Comparison of ENCODE assay signal across 8 cellular contexts in the genomic region with DNA sequence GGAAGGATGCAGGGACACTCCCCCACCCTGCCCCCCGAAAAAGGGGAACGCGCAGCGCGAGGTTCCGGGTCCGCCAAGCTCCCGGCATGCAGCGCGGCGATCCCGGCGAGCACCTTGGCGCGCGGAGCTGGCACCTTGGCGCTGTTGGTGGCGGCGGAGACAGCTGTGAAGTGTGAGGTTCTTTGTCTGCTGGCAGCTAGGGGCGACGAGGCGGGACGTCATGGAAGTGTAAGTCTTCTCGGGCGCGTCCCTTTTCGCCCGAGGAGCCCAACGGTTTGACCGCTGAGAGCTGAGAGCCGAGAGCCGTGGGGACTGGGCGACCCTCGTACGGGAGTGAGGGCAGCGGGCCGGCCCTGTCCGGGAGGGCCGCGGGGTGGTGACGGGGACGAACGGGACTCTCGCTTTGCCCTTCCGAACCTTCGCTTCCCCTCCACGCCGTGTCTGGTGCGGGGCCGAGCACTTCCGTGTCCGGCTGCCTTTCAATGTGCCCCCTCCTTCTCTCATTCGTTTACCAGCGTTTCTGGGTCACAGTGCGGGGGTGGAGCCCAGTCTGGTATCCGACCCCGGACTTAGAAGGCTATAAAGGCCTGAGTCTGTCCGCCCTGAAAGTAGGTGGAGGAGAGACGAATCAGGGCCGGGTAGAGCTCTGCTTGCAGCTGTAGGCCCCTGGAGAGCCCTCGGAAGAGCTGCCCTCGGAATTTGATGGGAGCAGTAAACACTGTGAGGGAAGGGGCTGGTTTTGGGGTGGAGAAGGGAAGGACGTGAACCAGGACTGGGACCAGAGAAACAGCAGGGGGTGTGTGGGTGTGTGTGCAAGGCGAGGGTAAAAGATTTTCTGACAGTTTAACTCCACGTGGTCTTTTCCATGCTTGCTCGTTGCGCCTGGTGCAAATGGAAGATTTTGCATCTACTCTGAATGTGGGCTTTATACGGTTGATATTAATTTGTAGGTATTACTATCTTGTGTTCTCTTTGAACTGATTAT. TPM values are rescaled to one million over a fixed set of nuclear protein-coding genes. Genes with fewer than 3 reads are reported as not detected.
A peak's percentile ranks its signal among the peaks of the same experiment; 100 is the strongest.
DNase-seq lines count a peak whose midpoint lies in the region; ATAC-seq and TF ChIP-seq lines count a peak whose summit lies in the region.

Gene CRCP (plus strand): TSS at position 105 of the 985 bp plus-strand sequence. CDS start 116 bp downstream, at position 221.

- WGBS in heart left ventricle, 4 donors, result 0 to 1% (median 1%) methylated on average over 39 to 68 of the region's 68 CpGs
- WGBS in upper lobe of left lung, 2 donors, result 1 to 2% methylated on average over 39 to 66 of the region's 68 CpGs

- H3K27me3 Mint-ChIP-seq in activated naive CD8-positive, alpha-beta T cell treated with anti-CD3 and anti-CD28 coated beads, Interleukin-2, amount 50 U/mL, for 24 hours, result no peaks in the 10 kb centered on the region

- peak; percentile 50 for DNase-seq in NCI-H1048 (lab: John Stamatoyannopoulos, UW)
- DNase-seq in SW480 (ENCODE audit: low spot score), result peak; percentile 81
- DNase-seq in activated naive CD8-positive, alpha-beta T cell treated with anti-CD3 and anti-CD28 coated beads, Interleukin-2, amount 50 U/mL, for 24 hours, result peak; percentile 88
- peak; percentile 83 to 92 (median 87) for DNase-seq in heart left ventricle
- peak; percentile 94 for DNase-seq in posterior vena cava (ENCODE audit: low spot score)
- DNase-seq in upper lobe of left lung, result peak; percentile 85 to 96

- H3K27me3 ChIP-seq in heart left ventricle, result no peaks in the 10 kb centered on the region
- no peaks in the 10 kb centered on the region for H3K27me3 ChIP-seq in upper lobe of left lung

- TF ChIP-seq POLR2A in heart left ventricle (IDR thresholded peaks at IDR 0.05) (peak in 1 of 2 donors; percentile 54), upper lobe of left lung (IDR thresholded peaks at IDR 0.05) (peak in 2 of 4 donors; percentile 69 to 77)

- H3K9me3 Mint-ChIP-seq in activated naive CD8-positive, alpha-beta T cell treated with anti-CD3 and anti-CD28 coated beads, Interleukin-2, amount 50 U/mL, for 24 hours, result no peaks in the 10 kb centered on the region

- H3K4me3 ChIP-seq in heart left ventricle, result peak within 1 kb of the TSS; percentile 76 to 99 (median 94)
- peak within 1 kb of the TSS; percentile 67 to 96 (median 92) for H3K4me3 ChIP-seq in upper lobe of left lung

- H3K36me3 Mint-ChIP-seq in activated naive CD8-positive, alpha-beta T cell treated with anti-CD3 and anti-CD28 coated beads, Interleukin-2, amount 50 U/mL, for 24 hours (ENCODE audit: low read depth), result peaks cover 33% of the 10 kb centered on the region

- peak; percentile 82 for ATAC-seq in HG02588 (IDR thresholded peaks at IDR 0.05; ENCODE audit: unreplicated experiment)
- ATAC-seq in activated naive CD8-positive, alpha-beta T cell treated with anti-CD3 and anti-CD28 coated beads, Interleukin-2, amount 50 U/mL, for 24 hours, result peak; percentile 80
- peak; percentile 88 to 95 (median 94) for ATAC-seq in heart left ventricle
- peak; percentile 94 to 97 for ATAC-seq in upper lobe of left lung (ENCODE audit: low FRiP score in 2 of 2)

- no peaks in the 10 kb centered on the region for H3K9me3 ChIP-seq in heart left ventricle
- no peaks in the 10 kb centered on the region for H3K9me3 ChIP-seq in upper lobe of left lung

- peaks cover 0 to 53% (median 29%) of the 10 kb centered on the region in 12 donors for H3K4me1 ChIP-seq in heart left ventricle
- H3K4me1 ChIP-seq in upper lobe of left lung, result peaks cover 30 to 41% (median 34%) of the 10 kb centered on the region in 4 donors

- peak in 1 of 4 donors; percentile 16 for TF ChIP-seq EP300 in upper lobe of left lung (IDR thresholded peaks at IDR 0.05)

- H3K4me1 Mint-ChIP-seq in activated naive CD8-positive, alpha-beta T cell treated with anti-CD3 and anti-CD28 coated beads, Interleukin-2, amount 50 U/mL, for 24 hours, result peaks cover 57% of the 10 kb centered on the region

- TF ChIP-seq CTCF in GM12873 (IDR thresholded peaks at IDR 0.05; ENCODE audit: insufficient read depth, low read depth, low read length, missing control alignments) (peak; percentile 54), heart left ventricle (IDR thresholded peaks at IDR 0.05) (peak in 8 of 12 donors; percentile 7 to 40 (median 23)), upper lobe of left lung (IDR thresholded peaks at IDR 0.05) (peak in 3 of 6 experiments; percentile 15 to 38 (median 29))

- H3K4me3 Mint-ChIP-seq in activated naive CD8-positive, alpha-beta T cell treated with anti-CD3 and anti-CD28 coated beads, Interleukin-2, amount 50 U/mL, for 24 hours, result peak within 1 kb of the TSS; percentile 100

- intact Hi-C loops in heart left ventricle (cut with DNase I) (loop anchor here in 3 of 10 donors (2.0 to 10.0 kb wide), 3 partner anchors 38 to 80 kb away; partner anchors contain the start of gene ASL (in 1 of the 3)), posterior vena cava (cut with DNase I) (no loop called here)

- H3K36me3 ChIP-seq in heart left ventricle (peaks cover 0 to 9% (median 0%) of the 10 kb centered on the region in 9 donors), upper lobe of left lung (peaks cover 0 to 3% (median 0%) of the 10 kb centered on the region in 4 donors)

- H3K27ac Mint-ChIP-seq in activated naive CD8-positive, alpha-beta T cell treated with anti-CD3 and anti-CD28 coated beads, Interleukin-2, amount 50 U/mL, for 24 hours, result peak within 1 kb of the TSS; percentile 98

- H3K27ac ChIP-seq in heart left ventricle, result peak within 1 kb of the TSS; percentile 89 to 99 (median 94)
- peak within 1 kb of the TSS; percentile 94 to 99 (median 98) for H3K27ac ChIP-seq in upper lobe of left lung

RNA-seq across cellular contexts. Expression of gene CRCP, which starts in this region (rescaled TPM):
- total RNA-seq in heart left ventricle (10 to 100 TPM; 15.1 to 69.4 (median 24.1) TPM), posterior vena cava (10 to 100 TPM; 28.1 to 28.3 TPM), upper lobe of left lung (10 to 100 TPM; 31.1 to 91.1 (median 37.3) TPM)
- polyA plus RNA-seq in heart left ventricle, result 10 to 100 TPM; 14.7 to 17.7 TPM

Comparison
In these comparisons a context has a peak if more than half of its experiments do, and no peak if none do; other contexts are left out.
1. Peak in every context shown above with its lines: DNase-seq, ATAC-seq, H3K4me3 ChIP-seq and H3K27ac ChIP-seq.